19 cellular contexts compared by ENCODE assay signal in the genomic region with DNA sequence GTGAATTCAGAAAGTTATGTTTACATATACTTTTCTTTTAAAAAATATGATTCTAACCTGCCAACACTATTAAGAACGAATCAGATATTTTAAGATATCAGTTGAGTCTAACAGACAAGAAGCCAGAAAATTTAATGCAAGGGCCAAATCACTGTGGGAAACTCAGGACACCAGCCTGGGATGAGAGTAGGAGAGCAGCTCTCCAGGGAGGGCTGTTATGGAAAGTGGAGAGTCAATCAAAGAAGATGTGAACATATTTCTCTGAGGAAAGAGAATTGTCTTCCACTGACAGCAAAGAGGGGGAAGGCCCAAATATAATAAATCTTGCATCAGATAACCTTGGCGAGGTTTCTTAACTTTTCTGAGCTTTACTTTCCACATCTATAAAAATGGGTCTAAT.
DNase-seq lines count a peak whose midpoint lies in the region; ATAC-seq and TF ChIP-seq lines count a peak whose summit lies in the region.
"Had no signal": no experiment of that assay in that cellular context is flagged by ENCODE, and none has a peak within 500 bp of the region (broad histone marks: within the 10 kb centered on the region; RNA-seq: fewer than 3 reads in every experiment).

No MANE protein-coding gene starts in this region.

- H4K8ac ChIP-seq in mesenchymal stem cell (ENCODE audit: low read length) = no peak overlapping the region

- H3K36me3 ChIP-seq in heart left ventricle (no peaks in the 10 kb centered on the region), tibial artery (no peaks in the 10 kb centered on the region), mesenchymal stem cell (ENCODE audit: control insufficient read depth in 1 of 2, insufficient read depth in 2 of 2, low read depth in 1 of 2, low read length in 2 of 2) (no peaks in the 10 kb centered on the region)
- peaks cover 9% of the 10 kb centered on the region for H3K36me3 ChIP-seq in effector memory CD4-positive, alpha-beta T cell (ENCODE audit: control insufficient read depth, insufficient read depth, low read length)
- H3K36me3 ChIP-seq: HAP-1, Peyer's patch had no signal

- H3K27me3 Mint-ChIP-seq in activated CD4-positive, alpha-beta T cell treated with anti-CD3 and anti-CD28 coated beads for 36 hours = no peaks in the 10 kb centered on the region
- no peaks in the 10 kb centered on the region for H3K27me3 Mint-ChIP-seq in activated CD4-positive, alpha-beta T cell treated with anti-CD3 and anti-CD28 coated beads, Interleukin-2, amount 10 ng/mL, durations not matched to agents 7 days and 5 days

- no peak overlapping the region for H2AK5ac ChIP-seq in mesenchymal stem cell (ENCODE audit: low read length, severe bottlenecking)

- H3K27me3 ChIP-seq in heart left ventricle (no peaks in the 10 kb centered on the region), tibial artery (no peaks in the 10 kb centered on the region), mesenchymal stem cell (ENCODE audit: control insufficient read depth in 1 of 2, insufficient read depth in 1 of 2, low read length in 2 of 2) (no peaks in the 10 kb centered on the region)
- H3K27me3 ChIP-seq in effector memory CD4-positive, alpha-beta T cell (replicated peaks; ENCODE audit: control insufficient read depth, insufficient read depth, low read length, poor library complexity, severe bottlenecking) = no peaks in the 10 kb centered on the region
- H3K27me3 ChIP-seq: Peyer's patch had no signal

- H3K23ac ChIP-seq in mesenchymal stem cell (ENCODE audit: low read length in 2 of 2) = no peak overlapping the region

- H3K9me3 ChIP-seq in heart left ventricle (no peaks in the 10 kb centered on the region), tibial artery (no peaks in the 10 kb centered on the region), mesenchymal stem cell (ENCODE audit: control insufficient read depth, low read length) (no peaks in the 10 kb centered on the region)
- H3K9me3 ChIP-seq in effector memory CD4-positive, alpha-beta T cell (ENCODE audit: control insufficient read depth, low read length) = no peaks in the 10 kb centered on the region
- H3K9me3 ChIP-seq: HAP-1, Peyer's patch had no signal

- DNase-seq in activated CD4-positive, alpha-beta T cell treated with anti-CD3 and anti-CD28 coated beads for 36 hours = no peak
- DNase-seq in activated CD4-positive, alpha-beta T cell treated with anti-CD3 and anti-CD28 coated beads, Interleukin-2, amount 10 ng/mL, durations not matched to agents 7 days and 5 days = no peak
- DNase-seq in heart left ventricle (peak in 3 of 5 donors; percentile 29 to 41 (median 32)), Right ventricle myocardium inferior (ENCODE audit: missing footprints) (no peak), tibial artery (no peak), mesenchymal stem cell (no peak)
- DNase-seq in effector memory CD4-positive, alpha-beta T cell = no peak
- no peak for DNase-seq in stimulated activated CD4-positive, alpha-beta T cell treated with anti-CD3 and anti-CD28 coated beads, Interleukin-2, amount 100 ng/mL, for 48 hours
- DNase-seq: Calu3; GM23248; KG1; NCI-H1694 treated with DMSO at 0.1 percent for 48 hours; NCI-H748 treated with DMSO at 0.1 percent for 48 hours; NK-92 treated with Interleukin-12 subunit alpha and Interleukin-12 subunit beta, amount 100 ng/mL, for 24 hours; Peyer's patch had no signal

- POLR2A ChIA-PET in activated CD4-positive, alpha-beta T cell treated with anti-CD3 and anti-CD28 coated beads for 36 hours (lab: Charles Lee) = no interaction called here
- POLR2A ChIA-PET in activated CD4-positive, alpha-beta T cell treated with anti-CD3 and anti-CD28 coated beads, Interleukin-2, amount 10 ng/mL, durations not matched to agents 7 days and 5 days (lab: Charles Lee) = no interaction called here

- ATAC-seq in activated CD4-positive, alpha-beta T cell treated with anti-CD3 and anti-CD28 coated beads for 36 hours = no peak
- ATAC-seq in heart left ventricle (peak in 3 of 4 donors; percentile 42 to 63 (median 49)), Right ventricle myocardium inferior (no peak)
- ATAC-seq: GM12878 had no signal

- H2BK5ac ChIP-seq in mesenchymal stem cell (ENCODE audit: low read depth, low read length, poor library complexity, severe bottlenecking) = no peak overlapping the region

- H3K4me1 Mint-ChIP-seq in activated CD4-positive, alpha-beta T cell treated with anti-CD3 and anti-CD28 coated beads for 36 hours = peaks cover 3% of the 10 kb centered on the region
- H3K4me1 Mint-ChIP-seq in activated CD4-positive, alpha-beta T cell treated with anti-CD3 and anti-CD28 coated beads, Interleukin-2, amount 10 ng/mL, durations not matched to agents 7 days and 5 days = no peaks in the 10 kb centered on the region
- H3K4me1 Mint-ChIP-seq: CD14-positive monocyte had no signal

- H3K27ac Mint-ChIP-seq in activated CD4-positive, alpha-beta T cell treated with anti-CD3 and anti-CD28 coated beads for 36 hours = peak overlapping the region; percentile 8
- no peak overlapping the region for H3K27ac Mint-ChIP-seq in activated CD4-positive, alpha-beta T cell treated with anti-CD3 and anti-CD28 coated beads, Interleukin-2, amount 10 ng/mL, durations not matched to agents 7 days and 5 days

- no peak overlapping the region for H2BK120ac ChIP-seq in mesenchymal stem cell (ENCODE audit: low read depth, low read length)

- H3K36me3 Mint-ChIP-seq in activated CD4-positive, alpha-beta T cell treated with anti-CD3 and anti-CD28 coated beads for 36 hours (ENCODE audit: low read depth) = peaks cover 24% of the 10 kb centered on the region
- H3K36me3 Mint-ChIP-seq in activated CD4-positive, alpha-beta T cell treated with anti-CD3 and anti-CD28 coated beads, Interleukin-2, amount 10 ng/mL, durations not matched to agents 7 days and 5 days (ENCODE audit: low read depth) = peaks cover 59% of the 10 kb centered on the region

- H2AFZ ChIP-seq in mesenchymal stem cell (ENCODE audit: low read depth, low read length) = no peak overlapping the region
- H2AFZ ChIP-seq: GM23248 had no signal

- H3K4me3 Mint-ChIP-seq in activated CD4-positive, alpha-beta T cell treated with anti-CD3 and anti-CD28 coated beads for 36 hours = no peak overlapping the region
- H3K4me3 Mint-ChIP-seq in activated CD4-positive, alpha-beta T cell treated with anti-CD3 and anti-CD28 coated beads, Interleukin-2, amount 10 ng/mL, durations not matched to agents 7 days and 5 days = no peak overlapping the region
- H3K4me3 Mint-ChIP-seq: CD14-positive monocyte had no signal

- H3K14ac ChIP-seq in mesenchymal stem cell (ENCODE audit: low read length in 2 of 2) = no peak overlapping the region

- no peaks in the 10 kb centered on the region for H3K9me3 Mint-ChIP-seq in activated CD4-positive, alpha-beta T cell treated with anti-CD3 and anti-CD28 coated beads for 36 hours (ENCODE audit: low read depth)
- no peaks in the 10 kb centered on the region for H3K9me3 Mint-ChIP-seq in activated CD4-positive, alpha-beta T cell treated with anti-CD3 and anti-CD28 coated beads, Interleukin-2, amount 10 ng/mL, durations not matched to agents 7 days and 5 days
- H3K9me3 Mint-ChIP-seq: CD14-positive monocyte had no signal

- TF ChIP-seq POLR2A in heart left ventricle (IDR thresholded peaks at IDR 0.05) = no peak

- intact Hi-C loops in activated CD4-positive, alpha-beta T cell treated with anti-CD3 and anti-CD28 coated beads for 36 hours (cut with DNase I, micrococcal nuclease) = no loop called here
- intact Hi-C loops in heart left ventricle (cut with DNase I) (loop anchor here in 2 of 10 donors (5.0 to 10.0 kb wide), 2 partner anchors 42 to 494 kb away; no protein-coding TSS in a partner anchor), Right ventricle myocardium inferior (cut with DNase I) (no loop called here), tibial artery (cut with DNase I; ENCODE audit: low total_unique reads) (no loop called here)

- WGBS in heart left ventricle, 4 donors = 53 to 77% (median 65%) methylated on average over 2 of the region's 2 CpGs
- WGBS in mesenchymal stem cell = 100% methylated on average over 1 of the region's 2 CpGs

- no peak overlapping the region for H3K4me3 ChIP-seq in heart left ventricle
- H3K4me3 ChIP-seq in effector memory CD4-positive, alpha-beta T cell (ENCODE audit: insufficient read depth, low read depth, low read length, poor library complexity, severe bottlenecking) = no peak overlapping the region
- H3K4me3 ChIP-seq in tibial artery = no peak overlapping the region
- no peak overlapping the region for H3K4me3 ChIP-seq in mesenchymal stem cell (ENCODE audit: insufficient read depth in 1 of 2, low read depth in 1 of 2, low read length in 2 of 2)
- H3K4me3 ChIP-seq: GM12878, GM23248, HAP-1, Peyer's patch had no signal

- H3K4me2 ChIP-seq in mesenchymal stem cell (ENCODE audit: low read length, poor library complexity, severe bottlenecking) = no peak overlapping the region

- H3K18ac ChIP-seq in mesenchymal stem cell (ENCODE audit: low read depth in 1 of 2, low read length in 2 of 2) = no peak overlapping the region

- H3K9ac ChIP-seq in mesenchymal stem cell (ENCODE audit: low read length) = no peak overlapping the region
- H3K9ac ChIP-seq: GM23248 had no signal

- H2BK12ac ChIP-seq in mesenchymal stem cell (ENCODE audit: low read length in 2 of 2) = no peak overlapping the region

- H2BK15ac ChIP-seq in mesenchymal stem cell (ENCODE audit: low read depth, poor library complexity, severe bottlenecking) = no peak overlapping the region

- no peak overlapping the region for H4K91ac ChIP-seq in mesenchymal stem cell (ENCODE audit: low read length)

- H3K4ac ChIP-seq in mesenchymal stem cell (ENCODE audit: low read depth in 1 of 2, low read length in 2 of 2) = no peak overlapping the region

- CTCF ChIA-PET in activated CD4-positive, alpha-beta T cell treated with anti-CD3 and anti-CD28 coated beads for 36 hours (lab: Charles Lee) = interaction anchor here (0.7 kb wide), 1 partner anchor 916 kb away, joined by 3 read pairs; no protein-coding TSS in a partner anchor
- CTCF ChIA-PET in activated CD4-positive, alpha-beta T cell treated with anti-CD3 and anti-CD28 coated beads, Interleukin-2, amount 10 ng/mL, durations not matched to agents 7 days and 5 days (lab: Charles Lee) = no interaction called here

- H3K4me1 ChIP-seq in heart left ventricle (peaks cover 0 to 5% (median 0%) of the 10 kb centered on the region in 12 donors), tibial artery (peaks cover 0 to 22% (median 6%) of the 10 kb centered on the region in 4 donors), mesenchymal stem cell (ENCODE audit: control insufficient read depth, insufficient read depth, low read depth, low read length) (no peaks in the 10 kb centered on the region)
- no peaks in the 10 kb centered on the region for H3K4me1 ChIP-seq in effector memory CD4-positive, alpha-beta T cell (ENCODE audit: control insufficient read depth, insufficient read depth, low read length, poor library complexity, severe bottlenecking)
- H3K4me1 ChIP-seq: HAP-1, Peyer's patch had no signal

- H3K79me1 ChIP-seq in mesenchymal stem cell (replicated peaks; ENCODE audit: low read length, poor library complexity, severe bottlenecking) = no peaks in the 10 kb centered on the region

- TF ChIP-seq CTCF in heart left ventricle (IDR thresholded peaks at IDR 0.05) (no peak), tibial artery (IDR thresholded peaks at IDR 0.05) (no peak)

- H3K27ac ChIP-seq in heart left ventricle (peak overlapping the region in 9 of 12 donors; percentile 5 to 72 (median 50)), tibial artery (peak overlapping the region; percentile 34 to 63), mesenchymal stem cell (ENCODE audit: low read length, poor library complexity, severe bottlenecking) (no peak overlapping the region)
- peak overlapping the region; percentile 5 for H3K27ac ChIP-seq in effector memory CD4-positive, alpha-beta T cell (ENCODE audit: insufficient read depth, low read length, poor library complexity, severe bottlenecking)
- H3K27ac ChIP-seq: 22Rv1, GM23248, Peyer's patch had no signal

Comparison
In these comparisons a context has a peak if more than half of its experiments do, and no peak if none do; other contexts are left out.
1. ATAC-seq: peak in heart left ventricle (3 of 4); none in activated CD4-positive, alpha-beta T cell treated with anti-CD3 and anti-CD28 coated beads for 36 hours (single experiment) and Right ventricle myocardium inferior (single experiment).
2. DNase-seq: peak in heart left ventricle (3 of 5); none in activated CD4-positive, alpha-beta T cell treated with anti-CD3 and anti-CD28 coated beads for 36 hours (single experiment), activated CD4-positive, alpha-beta T cell treated with anti-CD3 and anti-CD28 coated beads, Interleukin-2, amount 10 ng/mL, durations not matched to agents 7 days and 5 days (single experiment), Right ventricle myocardium inferior (single experiment), effector memory CD4-positive, alpha-beta T cell (0 of 3), tibial artery (0 of 2), mesenchymal stem cell (single experiment) and stimulated activated CD4-positive, alpha-beta T cell treated with anti-CD3 and anti-CD28 coated beads, Interleukin-2, amount 100 ng/mL, for 48 hours (0 of 2).